ENCODE assay signal across 22 cellular contexts in genomic region chr12:103803847-103804246, GRCh38. TPM values are rescaled to one million over a fixed set of nuclear protein-coding genes. Genes with fewer than 3 reads are reported as not detected.
DNase-seq lines count a peak whose midpoint lies in the region; ATAC-seq and TF ChIP-seq lines count a peak whose summit lies in the region.
"Had no signal": no experiment of that assay in that cellular context is flagged by ENCODE, and none has a peak within 500 bp of the region (broad histone marks: within the 10 kb centered on the region; RNA-seq: fewer than 3 reads in every experiment).

No MANE protein-coding gene starts in this region.

- H3K4me1 Mint-ChIP-seq in Caco-2 (ENCODE audit: low read depth, unreplicated experiment) = peaks cover 35% of the 10 kb centered on the region
- H3K4me1 Mint-ChIP-seq in central memory CD8-positive, alpha-beta T cell = peaks cover 4% of the 10 kb centered on the region
- peaks cover 43% of the 10 kb centered on the region for H3K4me1 Mint-ChIP-seq in osteocyte (ENCODE audit: unreplicated experiment)
- H3K4me1 Mint-ChIP-seq in stimulated activated naive B cell treated with anti-CD40 and anti-IgM and Interleukin-4, amounts not matched to agents 10 μg/mL and 1 μg/mL and 100 μg/mL, for 72 hours = peaks cover 8 to 9% of the 10 kb centered on the region in 2 donors

- H3K4me3 ChIP-seq in Caco-2 (ENCODE audit: low read depth, low read length) = no peak overlapping the region
- H3K4me3 ChIP-seq in Panc1 (ENCODE audit: low read depth in 2 of 2, low read length in 2 of 2) = no peak overlapping the region
- H3K4me3 ChIP-seq: BLaER1 had no signal

- BruUV-seq in Caco-2 (replicated peaks; lab: Mats Ljungman, UMichigan) = no TSS peak
- BruUV-seq in Panc1 (replicated peaks; lab: Mats Ljungman, UMichigan) = no TSS peak

- DNase-seq in Caco-2 (no peak), Panc1 (ENCODE audit: low read depth, low spot score) (no peak), osteocyte (ENCODE audit: extremely low spot score, unreplicated experiment) (no peak), NCI-H526 treated with DMSO at 0.1 percent for 48 hours (lab: John Stamatoyannopoulos, UW) (no peak), GF-D8 (lab: John Stamatoyannopoulos, UW) (no peak)
- DNase-seq in central memory CD8-positive, alpha-beta T cell (ENCODE audit: low spot score in 2 of 2) = no peak
- DNase-seq in stimulated activated naive B cell treated with anti-CD40 and anti-IgM and Interleukin-4, amounts not matched to agents 10 μg/mL and 1 μg/mL and 100 μg/mL, for 72 hours = no peak
- DNase-seq: CD4-positive, alpha-beta memory T cell; EL; Kasumi-1; MM.1S; NCI-H1092; NCI-H1436 treated with DMSO at 0.1 percent for 48 hours; NCI-H2081; NCI-H2171 treated with DMSO at 0.1 percent for 48 hours; NCI-H446; NCI-H69; Right ventricle myocardium superior had no signal

- no peaks in the 10 kb centered on the region for H3K27me3 Mint-ChIP-seq in Caco-2 (ENCODE audit: insufficient read depth, unreplicated experiment)
- no peaks in the 10 kb centered on the region for H3K27me3 Mint-ChIP-seq in central memory CD8-positive, alpha-beta T cell
- H3K27me3 Mint-ChIP-seq in osteocyte (ENCODE audit: unreplicated experiment) = no peaks in the 10 kb centered on the region
- no peaks in the 10 kb centered on the region for H3K27me3 Mint-ChIP-seq in stimulated activated naive B cell treated with anti-CD40 and anti-IgM and Interleukin-4, amounts not matched to agents 10 μg/mL and 1 μg/mL and 100 μg/mL, for 72 hours
- H3K27me3 Mint-ChIP-seq: CD4-positive, alpha-beta memory T cell; IgD-negative memory B cell had no signal

- H3K36me3 Mint-ChIP-seq in Caco-2 (ENCODE audit: insufficient read depth, unreplicated experiment) (peaks cover 15% of the 10 kb centered on the region), osteocyte (ENCODE audit: unreplicated experiment) (peaks cover 14% of the 10 kb centered on the region)
- peaks cover 5% of the 10 kb centered on the region for H3K36me3 Mint-ChIP-seq in central memory CD8-positive, alpha-beta T cell (ENCODE audit: insufficient read depth)
- peaks cover 46 to 75% of the 10 kb centered on the region in 2 donors for H3K36me3 Mint-ChIP-seq in stimulated activated naive B cell treated with anti-CD40 and anti-IgM and Interleukin-4, amounts not matched to agents 10 μg/mL and 1 μg/mL and 100 μg/mL, for 72 hours

- H3K27ac ChIP-seq in Panc1 (ENCODE audit: low read length) = peak overlapping the region; percentile 72
- H3K27ac ChIP-seq: BLaER1, HL-60 had no signal

- intact Hi-C loops in Caco-2 (cut with micrococcal nuclease; ENCODE audit: unreplicated experiment) = no loop called here
- intact Hi-C loops in Panc1 (cut with micrococcal nuclease; ENCODE audit: unreplicated experiment) = no loop called here

- H3K36me3 ChIP-seq in Caco-2 (ENCODE audit: control insufficient read depth, insufficient read depth, low read length) (no peaks in the 10 kb centered on the region), Panc1 (ENCODE audit: control insufficient read depth, insufficient read depth, low read length) (peaks cover 4% of the 10 kb centered on the region; the same call in 1 of the 2 replicates)

- peaks cover 19% of the 10 kb centered on the region for H3K4me1 ChIP-seq in Caco-2
- H3K4me1 ChIP-seq in Panc1 (ENCODE audit: control insufficient read depth, insufficient read depth, low read length) = peaks cover 36% of the 10 kb centered on the region

- in situ Hi-C loops in Panc1 (cut with HindIII; ENCODE audit: low pct_unique_long_range_greater_than_20kb, low sequenced_read_pairs) = no loop called here

- ATAC-seq in Panc1 = no peak
- ATAC-seq in central memory CD8-positive, alpha-beta T cell (replicated peaks; ENCODE audit: extremely low read depth, poor library complexity, severe bottlenecking) = no peak
- no peak for ATAC-seq in GM21423 (IDR thresholded peaks at IDR 0.05; ENCODE audit: unreplicated experiment)
- no peak for ATAC-seq in stimulated activated naive B cell treated with anti-CD40 and anti-IgM and Interleukin-4, amounts not matched to agents 10 μg/mL and 1 μg/mL and 100 μg/mL, for 72 hours (replicated peaks)

- H3K27ac Mint-ChIP-seq in Caco-2 (ENCODE audit: unreplicated experiment) (peak overlapping the region; percentile 33), osteocyte (ENCODE audit: unreplicated experiment) (peak overlapping the region; percentile 19)
- peak overlapping the region; percentile 5 for H3K27ac Mint-ChIP-seq in central memory CD8-positive, alpha-beta T cell (ENCODE audit: low read depth)
- H3K27ac Mint-ChIP-seq in stimulated activated naive B cell treated with anti-CD40 and anti-IgM and Interleukin-4, amounts not matched to agents 10 μg/mL and 1 μg/mL and 100 μg/mL, for 72 hours = no peak overlapping the region
- H3K27ac Mint-ChIP-seq: CD4-positive, alpha-beta memory T cell had no signal

- H3K9me3 ChIP-seq in Caco-2 (no peaks in the 10 kb centered on the region), Panc1 (ENCODE audit: control insufficient read depth, insufficient read depth, low read depth, low read length) (no peaks in the 10 kb centered on the region)
- H3K9me3 ChIP-seq: BLaER1 had no signal

- CTCF ChIA-PET in Caco-2 (lab: Charles Lee) = no interaction called here
- CTCF ChIA-PET in Panc1 (lab: Charles Lee) = no interaction called here

- no peak overlapping the region for H3K4me3 Mint-ChIP-seq in Caco-2 (ENCODE audit: unreplicated experiment)
- no peak overlapping the region for H3K4me3 Mint-ChIP-seq in central memory CD8-positive, alpha-beta T cell
- no peak overlapping the region for H3K4me3 Mint-ChIP-seq in osteocyte (ENCODE audit: unreplicated experiment)
- H3K4me3 Mint-ChIP-seq in stimulated activated naive B cell treated with anti-CD40 and anti-IgM and Interleukin-4, amounts not matched to agents 10 μg/mL and 1 μg/mL and 100 μg/mL, for 72 hours = no peak overlapping the region
- H3K4me3 Mint-ChIP-seq: CD4-positive, alpha-beta memory T cell; IgD-negative memory B cell had no signal

- H3K9me3 Mint-ChIP-seq in Caco-2 (ENCODE audit: unreplicated experiment) = no peaks in the 10 kb centered on the region
- H3K9me3 Mint-ChIP-seq in central memory CD8-positive, alpha-beta T cell = no peaks in the 10 kb centered on the region
- H3K9me3 Mint-ChIP-seq in osteocyte (ENCODE audit: unreplicated experiment) = no peaks in the 10 kb centered on the region
- H3K9me3 Mint-ChIP-seq in stimulated activated naive B cell treated with anti-CD40 and anti-IgM and Interleukin-4, amounts not matched to agents 10 μg/mL and 1 μg/mL and 100 μg/mL, for 72 hours = peaks cover 0 to 3% of the 10 kb centered on the region in 2 donors
- H3K9me3 Mint-ChIP-seq: CD4-positive, alpha-beta memory T cell; IgD-negative memory B cell had no signal

- no peaks in the 10 kb centered on the region for H3K27me3 ChIP-seq in Caco-2 (replicated peaks; ENCODE audit: control insufficient read depth, insufficient read depth, low read length)
- H3K27me3 ChIP-seq in Panc1 (ENCODE audit: control insufficient read depth, insufficient read depth, low read length) = no peaks in the 10 kb centered on the region
- H3K27me3 ChIP-seq: BLaER1 had no signal

- POLR2A ChIA-PET in Caco-2 (lab: Charles Lee) (no interaction called here), Panc1 (lab: Charles Lee) (no interaction called here)

- TF ChIP-seq CTCF in Caco-2 (IDR thresholded peaks at IDR 0.05; ENCODE audit: insufficient read depth in 1 of 2, low read depth in 1 of 2, low read length in 1 of 2, severe bottlenecking in 1 of 2, unreplicated experiment in 1 of 2) (no peak), Panc1 (IDR thresholded peaks at IDR 0.05) (no peak), osteocyte (IDR thresholded peaks at IDR 0.05) (no peak)

RNA-seq across cellular contexts. Expression of gene NT5DC3, which starts 37.2 kb away (rescaled TPM):
- total RNA-seq in Caco-2 (2022) (9.5 and 10.7 TPM in 2 replicates), Panc1 (2021; ENCODE audit: unreplicated experiment) (24.9 TPM), osteocyte (11.3 and 12.5 TPM in 2 replicates)
- 5.7 TPM for polyA plus RNA-seq in Panc1 (2012; ENCODE audit: insufficient read length)
